ENCODE assay signal across 1 cellular context in genomic region chr16:48075398-48075797, GRCh38.
TF ChIP-seq lines count a peak whose summit lies in the region.

No MANE protein-coding gene starts in this region.

TF ChIP-seq in HepG2, 621 proteins besides CTCF, POLR2A, EP300 and RAD21 (continued from another document):
- TF ChIP-seq ZNF704 (CRISPR knock-in tag; IDR thresholded peaks at IDR 0.05; ENCODE audit: borderline replicate concordance) (no peak), PATZ1 (CRISPR knock-in tag; IDR thresholded peaks at IDR 0.05) (no peak), ZNF574 (CRISPR knock-in tag; IDR thresholded peaks at IDR 0.05) (no peak), ZMYM4 (CRISPR knock-in tag; IDR thresholded peaks at IDR 0.05) (no peak), ADNP (CRISPR knock-in tag; IDR thresholded peaks at IDR 0.05) (no peak), ZNF292 (CRISPR knock-in tag; IDR thresholded peaks at IDR 0.05; ENCODE audit: borderline replicate concordance, low read depth) (no peak), ZNF430 (CRISPR knock-in tag; IDR thresholded peaks at IDR 0.05) (no peak), ELF1 (CRISPR knock-in tag; IDR thresholded peaks at IDR 0.05) (no peak), BORCS8-MEF2B (CRISPR knock-in tag; IDR thresholded peaks at IDR 0.05) (no peak), TEAD2 (CRISPR knock-in tag; IDR thresholded peaks at IDR 0.05) (no peak), HNRNPH1 (optimal IDR thresholded peaks at IDR 0.05; ENCODE audit: low read depth, low read length) (no peak), HOXA9 (CRISPR knock-in tag; IDR thresholded peaks at IDR 0.05; ENCODE audit: borderline replicate concordance) (no peak)
